ENCODE assay signal across 16 cellular contexts in the genomic region with DNA sequence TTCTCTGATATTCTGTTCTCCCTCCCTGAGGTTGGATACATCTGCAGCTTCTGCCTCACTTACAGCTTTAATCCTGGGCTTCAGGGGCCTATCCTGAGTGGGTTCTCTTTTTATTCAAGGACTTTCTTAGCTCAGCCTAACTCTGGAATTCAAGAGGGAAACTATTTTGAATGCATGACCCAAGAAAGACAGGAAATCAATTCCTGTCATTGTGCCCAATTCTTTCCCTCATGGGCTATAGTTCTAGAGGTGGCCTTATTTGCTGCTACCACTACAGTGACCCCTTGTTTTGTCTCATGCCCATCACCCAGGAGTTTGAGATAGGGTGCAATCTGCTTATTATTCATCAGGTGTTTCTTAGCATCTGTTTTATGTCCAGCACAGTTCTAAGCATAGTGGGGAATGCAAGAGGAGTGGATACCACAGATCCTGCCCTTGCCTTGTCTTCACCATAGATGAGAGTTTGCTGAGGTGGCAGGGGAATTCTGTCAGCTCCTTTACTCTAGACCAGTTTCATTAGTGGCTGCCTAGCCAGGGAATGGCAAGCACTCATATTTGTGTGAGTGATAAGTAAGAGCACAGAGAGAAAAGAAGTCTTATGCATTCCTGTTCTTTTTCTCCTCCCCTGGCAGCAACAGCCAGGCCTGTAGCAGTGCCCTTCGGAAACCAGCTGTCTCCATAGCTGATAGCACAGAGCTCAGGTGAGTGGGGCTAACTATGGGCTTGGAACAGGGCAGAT. TPM values are rescaled to one million over a fixed set of nuclear protein-coding genes. Genes with fewer than 3 reads are reported as not detected.
DNase-seq lines count a peak whose midpoint lies in the region; ATAC-seq and TF ChIP-seq lines count a peak whose summit lies in the region.
"Had no signal": no experiment of that assay in that cellular context is flagged by ENCODE, and none has a peak within 500 bp of the region (broad histone marks: within the 10 kb centered on the region; RNA-seq: fewer than 3 reads in every experiment).

No MANE protein-coding gene starts in this region.

- dilution Hi-C loops in mammary epithelial cell (cut with HindIII; ENCODE audit: low sequenced_read_pairs): no loop called here

- peak overlapping the region; percentile 18 for H3K27ac ChIP-seq in mammary epithelial cell (ENCODE audit: insufficient read depth, low read depth, low read length)
- no peak overlapping the region for H3K27ac ChIP-seq in breast epithelium
- H3K27ac ChIP-seq in epithelial cell of prostate: peak overlapping the region; percentile 55
- H3K27ac ChIP-seq in right cardiac atrium (ENCODE audit: low read length): peak overlapping the region; percentile 5
- H3K27ac ChIP-seq: BLaER1 had no signal

- BruUV-seq in mammary epithelial cell (replicated peaks; lab: Mats Ljungman, UMichigan): no TSS peak

- WGBS in mammary epithelial cell (ENCODE audit: low coverage, missing lambda C conversion rate): 80% methylated on average over 1 of the region's 1 CpG
- WGBS in right cardiac atrium: 75% methylated on average over 1 of the region's 1 CpG

- POLR2A ChIA-PET in HEK293T (lab: Yijun Ruan, JAX): no interaction called here

- no peaks in the 10 kb centered on the region for H3K79me2 ChIP-seq in mammary epithelial cell (ENCODE audit: insufficient read depth, low read length)

- H4K20me1 ChIP-seq in mammary epithelial cell (ENCODE audit: insufficient read depth, low read length): no peaks in the 10 kb centered on the region
- H4K20me1 ChIP-seq: BLaER1 had no signal

- no peak overlapping the region for H3K9ac ChIP-seq in mammary epithelial cell (ENCODE audit: insufficient read depth, low read length)
- H3K9ac ChIP-seq: BLaER1 had no signal

- H3K4me1 ChIP-seq in mammary epithelial cell (ENCODE audit: insufficient read depth, low read length): peaks cover 25% of the 10 kb centered on the region
- no peaks in the 10 kb centered on the region for H3K4me1 ChIP-seq in breast epithelium
- H3K4me1 ChIP-seq in right cardiac atrium (ENCODE audit: control insufficient read depth, insufficient read depth, low read length): no peaks in the 10 kb centered on the region
- H3K4me1 ChIP-seq: BLaER1 had no signal

- peaks cover 3% of the 10 kb centered on the region for H3K36me3 ChIP-seq in mammary epithelial cell (ENCODE audit: insufficient read depth, low read length)
- no peaks in the 10 kb centered on the region for H3K36me3 ChIP-seq in breast epithelium

- H3K27me3 ChIP-seq in mammary epithelial cell (ENCODE audit: insufficient read depth, low read length): no peaks in the 10 kb centered on the region
- H3K27me3 ChIP-seq in breast epithelium: no peaks in the 10 kb centered on the region
- no peaks in the 10 kb centered on the region for H3K27me3 ChIP-seq in right cardiac atrium (ENCODE audit: control insufficient read depth, insufficient read depth)
- H3K27me3 ChIP-seq: BLaER1 had no signal

- in situ Hi-C loops in mammary epithelial cell (cut with MboI; ENCODE audit: low sequenced_read_pairs in 2 of 2): loop anchor here in 1 of 2 donors (25.0 kb wide), 1 partner anchor 559 kb away; no protein-coding TSS in a partner anchor

- intact Hi-C loops in mammary epithelial cell (cut with micrococcal nuclease): no loop called here
- intact Hi-C loops in breast epithelium (cut with DNase I; ENCODE audit: low total_unique reads): no loop called here
- intact Hi-C loops in right cardiac atrium (cut with DNase I): no loop called here

- TF ChIP-seq CTCF in mammary epithelial cell (conservative IDR thresholded peaks at IDR 0.05 in 1 of 2, IDR thresholded peaks at IDR 0.05 in 1 of 2; ENCODE audit: extremely low read depth in 1 of 2, insufficient read depth in 1 of 2, low read depth in 1 of 2, low read length in 2 of 2) (no peak), breast epithelium (IDR thresholded peaks at IDR 0.05) (no peak)

- no peak overlapping the region for H3K4me3 ChIP-seq in mammary epithelial cell (replicated peaks in 1 of 3; ENCODE audit: insufficient read depth in 1 of 3, low read depth in 2 of 3, low read length in 3 of 3)
- no peak overlapping the region for H3K4me3 ChIP-seq in breast epithelium
- no peak overlapping the region for H3K4me3 ChIP-seq in right cardiac atrium (ENCODE audit: low read length)
- H3K4me3 ChIP-seq: BLaER1 had no signal

- peak; percentile 31 to 67 for ATAC-seq in right cardiac atrium
- ATAC-seq in HG03139 (IDR thresholded peaks at IDR 0.05; ENCODE audit: unreplicated experiment): no peak

- H3K4me2 ChIP-seq in mammary epithelial cell (ENCODE audit: insufficient read depth, low read depth, low read length): no peak overlapping the region
- H3K4me2 ChIP-seq: BLaER1 had no signal

- CTCF ChIA-PET in mammary epithelial cell (lab: Charles Lee; ENCODE audit: low non-redundant PET) (no interaction called here), HEK293T (lab: Yijun Ruan, JAX) (interaction anchor here (0.6 kb wide), 1 partner anchor 19 kb away, joined by 4 read pairs; the partner anchor contains the start of gene STRIP2)

- H2AFZ ChIP-seq in mammary epithelial cell (ENCODE audit: low read depth, low read length): no peak overlapping the region

- no peak for TF ChIP-seq POLR2A in breast epithelium (IDR thresholded peaks at IDR 0.05)

- H3K9me3 ChIP-seq in mammary epithelial cell (replicated peaks; ENCODE audit: insufficient read depth, low read length) (no peaks in the 10 kb centered on the region), breast epithelium (peaks cover 4 to 6% of the 10 kb centered on the region in 2 donors), right cardiac atrium (ENCODE audit: control insufficient read depth, low read length) (no peaks in the 10 kb centered on the region)

- DNase-seq in mammary epithelial cell (no peak), breast epithelium (ENCODE audit: low spot score in 2 of 2) (no peak), epithelial cell of prostate (ENCODE audit: low read depth, low spot score) (no peak), right cardiac atrium (no peak), HEK293T (ENCODE audit: extremely low spot score) (no peak), COLO829 (ENCODE audit: low spot score) (no peak), dedifferentiated amniotic fluid mesenchymal stem cell (ENCODE audit: extremely low spot score) (no peak)
- DNase-seq: 8988T; CD8-positive, alpha-beta memory T cell; GF-D8; NCI-H1048; NCI-H1694; NCI-H2107; NCI-H345 had no signal

TF ChIP-seq in HEK293T, 16 proteins besides CTCF, POLR2A, EP300 and RAD21:
- TF ChIP-seq FOXK2 (IDR thresholded peaks at IDR 0.05): no peak
- TF ChIP-seq LEF1 (IDR thresholded peaks at IDR 0.05; ENCODE audit: borderline replicate concordance): no peak
- no peak for TF ChIP-seq SP1 (IDR thresholded peaks at IDR 0.05)
- TF ChIP-seq CTBP1 (IDR thresholded peaks at IDR 0.05; ENCODE audit: borderline replicate concordance): no peak
- TF ChIP-seq L3MBTL2 (conservative IDR thresholded peaks at IDR 0.05): no peak
- no peak for TF ChIP-seq BHLHE40 (IDR thresholded peaks at IDR 0.05; ENCODE audit: borderline replicate concordance)
- TF ChIP-seq FOXM1 (IDR thresholded peaks at IDR 0.05; ENCODE audit: borderline replicate concordance): no peak
- TF ChIP-seq TARDBP (IDR thresholded peaks at IDR 0.05): no peak
- no peak for TF ChIP-seq HDGF (IDR thresholded peaks at IDR 0.05; ENCODE audit: borderline replicate concordance)

RNA-seq across cellular contexts. Expression of gene STRIP2, which starts 19.4 kb away (rescaled TPM):
- total RNA-seq in mammary epithelial cell: 10 to 100 TPM in 1 of 2 donors, 1 to 10 TPM in 1; 5.2 to 12.5 TPM
- 8.2 TPM for polyA plus RNA-seq in mammary epithelial cell
- polyA minus RNA-seq in mammary epithelial cell: 26.6 TPM
- 1 to 10 TPM in 2 of 3 donors, under 1 TPM in 1; under 0.01 to 1.9 (median 1.8) TPM for total RNA-seq in breast epithelium
- total RNA-seq in right cardiac atrium: 10 to 100 TPM in 3 of 4 donors, 1 to 10 TPM in 1; 9.5 to 16.7 (median 13.8) TPM
- polyA plus RNA-seq in right cardiac atrium: 7.1 TPM
- polyA plus RNA-seq: CD8-positive, alpha-beta memory T cell had no signal

RNA-seq across cellular contexts. Expression of gene SMKR1, which starts 48.7 kb away (rescaled TPM):
- total RNA-seq in mammary epithelial cell: under 1 TPM in 1 of 2 donors, not detected in 1; 0.80 TPM
- 0.86 TPM for polyA plus RNA-seq in mammary epithelial cell
- not detected for polyA minus RNA-seq in mammary epithelial cell
- total RNA-seq in breast epithelium: not detected
- not detected for total RNA-seq in right cardiac atrium
- polyA plus RNA-seq in right cardiac atrium: 0.16 TPM

Comparison
In these comparisons a context has a peak if more than half of its experiments do, and no peak if none do; other contexts are left out.
1. H3K27ac ChIP-seq: peak in mammary epithelial cell (single experiment), epithelial cell of prostate (single experiment) and right cardiac atrium (single experiment); none in breast epithelium (0 of 2).